In genomic region chr5:139438707-139439012, GRCh38 we compare ENCODE assay signal across 8 cellular contexts. TPM values are rescaled to one million over a fixed set of nuclear protein-coding genes. Genes with fewer than 3 reads are reported as not detected.
DNase-seq lines count a peak whose midpoint lies in the region; ATAC-seq and TF ChIP-seq lines count a peak whose summit lies in the region.

No MANE protein-coding gene starts in this region.

- H3K4me1 ChIP-seq in SJSA1 (replicated peaks), result peaks cover 17% of the 10 kb centered on the region
- peaks cover 6% of the 10 kb centered on the region for H3K4me1 ChIP-seq in fibroblast of lung (ENCODE audit: control insufficient read depth, extremely low read depth, insufficient read depth, low read length)
- peaks cover 0 to 14% (median 12%) of the 10 kb centered on the region in 4 donors for H3K4me1 ChIP-seq in sigmoid colon

- no peak for TF ChIP-seq POLR2A in sigmoid colon (IDR thresholded peaks at IDR 0.05)

- H3K36me3 ChIP-seq in SJSA1 (no peaks in the 10 kb centered on the region; the same call in none of the 2 replicates), fibroblast of lung (ENCODE audit: control insufficient read depth, insufficient read depth, low read length) (no peaks in the 10 kb centered on the region), sigmoid colon (peaks cover 0 to 29% (median 0%) of the 10 kb centered on the region in 4 donors)

- intact Hi-C loops in sigmoid colon (cut with DNase I), result loop anchor here (5.0 kb wide), 1 partner anchor 79 kb away; no protein-coding TSS in a partner anchor

- no peak for TF ChIP-seq CTCF in GM12875 (IDR thresholded peaks at IDR 0.05; ENCODE audit: borderline replicate concordance, insufficient read depth, low read depth, low read length)
- no peak for TF ChIP-seq CTCF in fibroblast of lung (conservative IDR thresholded peaks at IDR 0.05 in 1 of 2, IDR thresholded peaks at IDR 0.05 in 1 of 2; ENCODE audit: low read depth in 1 of 2, low read length in 2 of 2)
- TF ChIP-seq CTCF in sigmoid colon (IDR thresholded peaks at IDR 0.05), result no peak

- peak overlapping the region; percentile 92 for H3K4me3 ChIP-seq in GM12875 (ENCODE audit: low read depth, low read length)
- peak overlapping the region; percentile 77 for H3K4me3 ChIP-seq in SJSA1
- H3K4me3 ChIP-seq in fibroblast of lung (replicated peaks in 1 of 4; ENCODE audit: control extremely low read depth in 1 of 4, insufficient read depth in 1 of 4, low read depth in 3 of 4, low read length in 4 of 4), result peak overlapping the region; percentile 70 to 98 (median 82)
- peak overlapping the region; percentile 61 to 91 (median 82) for H3K4me3 ChIP-seq in sigmoid colon

- ATAC-seq in GM19023 (IDR thresholded peaks at IDR 0.05; ENCODE audit: unreplicated experiment) (no peak), GM21423 (IDR thresholded peaks at IDR 0.05; ENCODE audit: unreplicated experiment) (no peak)

- DNase-seq in SJSA1 (ENCODE audit: low read depth in 1 of 2, low spot score in 2 of 2), result no peak
- no peak for DNase-seq in fibroblast of lung (ENCODE audit: low read depth in 2 of 2)
- peak; percentile 48 for DNase-seq in sigmoid colon
- no peak for DNase-seq in D341Med (ENCODE audit: low spot score)
- no peak for DNase-seq in stimulated activated CD4-positive, alpha-beta T cell treated with anti-CD3 and anti-CD28 coated beads, Interleukin-2, amount 100 ng/mL, for 48 hours

- no peak for TF ChIP-seq EP300 in sigmoid colon (IDR thresholded peaks at IDR 0.05)

- peak overlapping the region; percentile 32 for H3K9ac ChIP-seq in fibroblast of lung (ENCODE audit: insufficient read depth, low read length)

- H2AFZ ChIP-seq in fibroblast of lung (ENCODE audit: low read length), result peak overlapping the region; percentile 73

- H3K79me2 ChIP-seq in fibroblast of lung (ENCODE audit: control insufficient read depth, insufficient read depth, low read length), result no peaks in the 10 kb centered on the region

- 32 to 43% methylated on average over 8 of the region's 8 CpGs for WGBS in sigmoid colon, 2 donors

- H3K4me2 ChIP-seq in fibroblast of lung (ENCODE audit: extremely low read depth, insufficient read depth, low read length), result peak overlapping the region; percentile 93

- H3K27me3 ChIP-seq in SJSA1 (replicated peaks) (no peaks in the 10 kb centered on the region), fibroblast of lung (ENCODE audit: control insufficient read depth, insufficient read depth, low read length) (no peaks in the 10 kb centered on the region), sigmoid colon (no peaks in the 10 kb centered on the region)

- H3K9me3 ChIP-seq in SJSA1 (replicated peaks), result no peaks in the 10 kb centered on the region
- no peaks in the 10 kb centered on the region for H3K9me3 ChIP-seq in fibroblast of lung (ENCODE audit: control insufficient read depth, insufficient read depth, low read depth, low read length)
- no peaks in the 10 kb centered on the region for H3K9me3 ChIP-seq in sigmoid colon

- H3K27ac ChIP-seq in SJSA1, result no peak overlapping the region
- H3K27ac ChIP-seq in fibroblast of lung (ENCODE audit: insufficient read depth, low read length), result no peak overlapping the region
- peak overlapping the region; percentile 81 to 95 (median 93) for H3K27ac ChIP-seq in sigmoid colon

- H4K20me1 ChIP-seq in fibroblast of lung (ENCODE audit: control insufficient read depth, extremely low read depth, insufficient read depth, low read length), result no peaks in the 10 kb centered on the region

RNA-seq across cellular contexts. Expression of gene DNAJC18, which starts 0.7 kb away (rescaled TPM):
- 4.7 and 12.1 TPM in 2 replicates for total RNA-seq in SJSA1 (2014; rRNA removed; shearing (Covaris generic))
- total RNA-seq in fibroblast of lung (12.6 and 13.6 TPM in 2 replicates), sigmoid colon (10 to 100 TPM in 2 of 4 donors, 1 to 10 TPM in 2; 6.8 to 12.5 (median 10.0) TPM)
- polyA plus RNA-seq in fibroblast of lung (9.4 and 14.6 TPM in 2 replicates), sigmoid colon (1 to 10 TPM; 1.2 to 2.8 (median 1.8) TPM)
- polyA plus RNA-seq in fibroblast of lung (2012), result 11.3 and 15.7 TPM in 2 replicates
- polyA minus RNA-seq in fibroblast of lung (ENCODE audit: low replicate concordance), result 3.3 and 4.9 TPM in 2 replicates

RNA-seq across cellular contexts. Expression of gene ECSCR, which starts 23.9 kb away (rescaled TPM):
- 0.53 and 1.2 TPM in 2 replicates for total RNA-seq in SJSA1 (2014; rRNA removed; shearing (Covaris generic))
- total RNA-seq in fibroblast of lung (not detected in 2 replicates), sigmoid colon (10 to 100 TPM in 3 of 4 donors, 1 to 10 TPM in 1; 6.1 to 16.6 (median 15.6) TPM)
- polyA plus RNA-seq in fibroblast of lung (0.18 and 0.24 TPM in 2 replicates), sigmoid colon (10 to 100 TPM in 2 of 3 donors, 1 to 10 TPM in 1; 2.5 to 13.7 (median 11.4) TPM)
- polyA plus RNA-seq in fibroblast of lung (2012), result 0.13 TPM in 1 of 2 replicates, not detected in the other
- polyA minus RNA-seq in fibroblast of lung (ENCODE audit: low replicate concordance), result not detected in 2 replicates

RNA-seq across cellular contexts. Expression of gene SMIM33, which starts 32.1 kb away (rescaled TPM):
- total RNA-seq in SJSA1 (2014; rRNA removed; shearing (Covaris generic)), result not detected in 2 replicates
- total RNA-seq in fibroblast of lung, result not detected in 2 replicates
- polyA plus RNA-seq in fibroblast of lung, result not detected in 2 replicates
- polyA plus RNA-seq in fibroblast of lung (2012), result not detected in 2 replicates
- polyA minus RNA-seq in fibroblast of lung (ENCODE audit: low replicate concordance), result not detected in 2 replicates
- not detected for total RNA-seq in sigmoid colon
- polyA plus RNA-seq in sigmoid colon, result 1 to 10 TPM; 4.7 to 5.1 (median 4.8) TPM

RNA-seq across cellular contexts. Expression of gene SPATA24, which starts 34.8 kb away (rescaled TPM):
- total RNA-seq in SJSA1 (2014; rRNA removed; shearing (Covaris generic)), result 4.0 and 8.5 TPM in 2 replicates
- 6.4 and 7.4 TPM in 2 replicates for total RNA-seq in fibroblast of lung
- polyA plus RNA-seq in fibroblast of lung, result 5.3 and 5.6 TPM in 2 replicates
- polyA plus RNA-seq in fibroblast of lung (2012), result 6.0 and 6.5 TPM in 2 replicates
- 0.48 TPM in 1 of 2 replicates, not detected in the other for polyA minus RNA-seq in fibroblast of lung (ENCODE audit: low replicate concordance)
- 1 to 10 TPM; 1.4 to 7.9 (median 2.0) TPM for total RNA-seq in sigmoid colon
- 1 to 10 TPM; 7.3 to 9.0 (median 7.9) TPM for polyA plus RNA-seq in sigmoid colon

RNA-seq across cellular contexts. Expression of gene PROB1, which starts 43.8 kb away (rescaled TPM):
- total RNA-seq in SJSA1 (2014; rRNA removed; shearing (Covaris generic)), result 0.25 and 0.58 TPM in 2 replicates
- total RNA-seq in fibroblast of lung (0.77 and 1.5 TPM in 2 replicates), sigmoid colon (under 1 TPM; 0.16 to 0.55 (median 0.31) TPM)
- polyA plus RNA-seq in fibroblast of lung (0.34 and 0.43 TPM in 2 replicates), sigmoid colon (1 to 10 TPM in 1 of 3 donors, under 1 TPM in 2; under 0.01 to 1.8 (median 0.69) TPM)
- 1.2 and 1.7 TPM in 2 replicates for polyA plus RNA-seq in fibroblast of lung (2012)
- polyA minus RNA-seq in fibroblast of lung (ENCODE audit: low replicate concordance), result 0.16 and 1.4 TPM in 2 replicates

Comparison
In these comparisons a context has a peak if more than half of its experiments do, and no peak if none do; other contexts are left out.
1. H3K27ac ChIP-seq: peak in sigmoid colon (4 of 4); none in SJSA1 (single experiment) and fibroblast of lung (single experiment).
2. Peak in every context shown above with its lines, with median percentiles within 50 percentile points of each other: H3K4me3 ChIP-seq.